Comparison of ENCODE assay signal across 9 cellular contexts in the genomic region with DNA sequence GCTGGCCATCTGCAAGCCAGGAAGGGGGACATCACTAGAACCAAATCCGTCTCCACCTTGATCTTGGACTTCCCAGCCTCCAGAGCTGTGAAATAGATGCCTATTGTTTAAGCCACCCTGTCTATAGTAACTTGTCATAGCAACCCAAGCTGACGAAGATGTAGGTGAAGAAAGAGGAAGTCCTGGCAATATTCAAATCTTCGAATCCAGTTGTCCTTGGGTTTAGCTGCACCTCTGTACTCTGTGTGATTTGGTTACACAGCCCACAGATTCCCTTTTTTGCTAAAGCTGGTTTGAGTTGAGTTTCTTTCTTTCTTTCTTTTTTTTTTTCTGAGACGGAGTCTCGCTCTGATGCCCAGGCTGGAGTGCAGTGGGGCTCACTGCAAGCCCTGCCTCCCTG.
DNase-seq lines count a peak whose midpoint lies in the region; ATAC-seq, FAIRE-seq and TF ChIP-seq lines count a peak whose summit lies in the region.
"Had no signal": no experiment of that assay in that cellular context is flagged by ENCODE, and none has a peak within 500 bp of the region (broad histone marks: within the 10 kb centered on the region; RNA-seq: fewer than 3 reads in every experiment).

No MANE protein-coding gene starts in this region.

- H3K27me3 Mint-ChIP-seq in IgD-negative memory B cell (no peaks in the 10 kb centered on the region), naive B cell (no peaks in the 10 kb centered on the region)
- peaks cover 6% of the 10 kb centered on the region for H3K27me3 Mint-ChIP-seq in activated T-helper 17 cell treated with anti-CD3 and anti-CD28 coated beads, Interleukin-2, amount 50 U/mL, for 72 hours

- H3K4me1 Mint-ChIP-seq in IgD-negative memory B cell (peaks cover 56 to 86% (median 72%) of the 10 kb centered on the region in 3 donors), naive B cell (peaks cover 63 to 91% (median 79%) of the 10 kb centered on the region in 3 donors)
- H3K4me1 Mint-ChIP-seq in activated T-helper 17 cell treated with anti-CD3 and anti-CD28 coated beads, Interleukin-2, amount 50 U/mL, for 72 hours: peaks cover 31% of the 10 kb centered on the region

- peak; percentile 67 for ATAC-seq in GM18870 (IDR thresholded peaks at IDR 0.05; ENCODE audit: unreplicated experiment)
- peak; percentile 53 for ATAC-seq in HG02678 (IDR thresholded peaks at IDR 0.05; ENCODE audit: unreplicated experiment)
- ATAC-seq in naive B cell (ENCODE audit: low read depth in 2 of 2): peak; percentile 92 to 93
- no peak for ATAC-seq in activated T-helper 17 cell treated with anti-CD3 and anti-CD28 coated beads, Interleukin-2, amount 50 U/mL, for 72 hours (replicated peaks)

- peaks cover 0 to 4% (median 3%) of the 10 kb centered on the region in 3 donors for H3K9me3 Mint-ChIP-seq in IgD-negative memory B cell
- H3K9me3 Mint-ChIP-seq in naive B cell: peaks cover 0 to 6% (median 0%) of the 10 kb centered on the region in 7 donors
- H3K9me3 Mint-ChIP-seq in activated T-helper 17 cell treated with anti-CD3 and anti-CD28 coated beads, Interleukin-2, amount 50 U/mL, for 72 hours: no peaks in the 10 kb centered on the region

- H3K4me3 Mint-ChIP-seq in IgD-negative memory B cell: peak overlapping the region in 3 of 4 donors; percentile 8 to 84 (median 81)
- peak overlapping the region; percentile 10 to 73 (median 49) for H3K4me3 Mint-ChIP-seq in naive B cell
- no peak overlapping the region for H3K4me3 Mint-ChIP-seq in activated T-helper 17 cell treated with anti-CD3 and anti-CD28 coated beads, Interleukin-2, amount 50 U/mL, for 72 hours

- no peak for TF ChIP-seq CTCF in D721Med (IDR thresholded peaks at IDR 0.05; ENCODE audit: insufficient read depth, missing control alignments)

- no peaks in the 10 kb centered on the region for H3K36me3 Mint-ChIP-seq in IgD-negative memory B cell
- H3K36me3 Mint-ChIP-seq in naive B cell: no peaks in the 10 kb centered on the region
- H3K36me3 Mint-ChIP-seq in activated T-helper 17 cell treated with anti-CD3 and anti-CD28 coated beads, Interleukin-2, amount 50 U/mL, for 72 hours (ENCODE audit: low read depth): no peaks in the 10 kb centered on the region

- DNase-seq in naive B cell (peak; percentile 82), D721Med (ENCODE audit: insufficient read length, low spot score) (no peak), posterior cingulate gyrus (no peak)
- no peak for DNase-seq in activated CD8-positive, alpha-beta memory T cell treated with anti-CD3 and anti-CD28 coated beads for 24 hours
- DNase-seq: testis had no signal

- FAIRE-seq in D721Med (lab: Jason Lieb, UNC): no peak

- H3K27ac Mint-ChIP-seq in IgD-negative memory B cell (peak overlapping the region; percentile 67 to 89 (median 88)), naive B cell (peak overlapping the region; percentile 88 to 97 (median 94))
- no peak overlapping the region for H3K27ac Mint-ChIP-seq in activated T-helper 17 cell treated with anti-CD3 and anti-CD28 coated beads, Interleukin-2, amount 50 U/mL, for 72 hours

- intact Hi-C loops in posterior cingulate gyrus (cut with DNase I): no loop called here
